Comparison of ENCODE assay signal across 17 cellular contexts in genomic region chr10:50324680-50325393, GRCh38.
DNase-seq lines count a peak whose midpoint lies in the region; ATAC-seq and TF ChIP-seq lines count a peak whose summit lies in the region.
"Had no signal": no experiment of that assay in that cellular context is flagged by ENCODE, and none has a peak within 500 bp of the region (broad histone marks: within the 10 kb centered on the region; RNA-seq: fewer than 3 reads in every experiment).

No MANE protein-coding gene starts in this region.

- CTCF ChIA-PET in SK-N-SH (lab: Yijun Ruan, JAX), result interaction anchor here (1.7 kb wide), 1 partner anchor 11 kb away, joined by 5 read pairs; no protein-coding TSS in a partner anchor
- CTCF ChIA-PET in activated naive CD4-positive, alpha-beta T cell treated with anti-CD3 and anti-CD28 coated beads for 36 hours (lab: Charles Lee), result no interaction called here

- TF ChIP-seq POLR2A in esophagus squamous epithelium (IDR thresholded peaks at IDR 0.05), result no peak

- peaks cover 13% of the 10 kb centered on the region for H3K36me3 Mint-ChIP-seq in activated naive CD4-positive, alpha-beta T cell treated with anti-CD3 and anti-CD28 coated beads for 36 hours (ENCODE audit: low read depth)

- peaks cover 0 to 32% of the 10 kb centered on the region in 2 experiments for H3K4me1 ChIP-seq in SK-N-SH (ENCODE audit: control insufficient read depth in 1 of 2, insufficient read depth in 2 of 2, low read depth in 1 of 2, low read length in 1 of 2)
- H3K4me1 ChIP-seq in MM.1S (ENCODE audit: low read length), result peaks cover 46% of the 10 kb centered on the region
- H3K4me1 ChIP-seq in esophagus squamous epithelium, result peaks cover 20 to 74% (median 42%) of the 10 kb centered on the region in 3 donors
- no peaks in the 10 kb centered on the region for H3K4me1 ChIP-seq in smooth muscle cell (ENCODE audit: low read depth)

- H4K20me1 ChIP-seq in SK-N-SH (ENCODE audit: insufficient read depth), result no peaks in the 10 kb centered on the region
- H4K20me1 ChIP-seq in MM.1S (ENCODE audit: insufficient read depth, low read length), result no peaks in the 10 kb centered on the region
- no peaks in the 10 kb centered on the region for H4K20me1 ChIP-seq in smooth muscle cell (ENCODE audit: low read depth)

- TF ChIP-seq RAD21 in SK-N-SH (IDR thresholded peaks at IDR 0.05; ENCODE audit: low read length), result no peak

- H3K4me1 Mint-ChIP-seq in activated naive CD4-positive, alpha-beta T cell treated with anti-CD3 and anti-CD28 coated beads for 36 hours (ENCODE audit: low read depth), result peaks cover 1% of the 10 kb centered on the region

- H3K4me3 ChIP-seq in SK-N-SH (ENCODE audit: low read depth in 2 of 2, low read length in 1 of 2) (no peak overlapping the region), MM.1S (ENCODE audit: low read length) (no peak overlapping the region), esophagus squamous epithelium (no peak overlapping the region), smooth muscle cell (no peak overlapping the region)
- H3K4me3 ChIP-seq: dorsolateral prefrontal cortex, left lung, tibial nerve had no signal

- intact Hi-C loops in esophagus squamous epithelium (cut with DNase I), result no loop called here
- intact Hi-C loops in activated naive CD4-positive, alpha-beta T cell treated with anti-CD3 and anti-CD28 coated beads for 36 hours (cut with micrococcal nuclease), result no loop called here

- H3K9me3 Mint-ChIP-seq in activated naive CD4-positive, alpha-beta T cell treated with anti-CD3 and anti-CD28 coated beads for 36 hours, result no peaks in the 10 kb centered on the region
- H3K9me3 Mint-ChIP-seq: CD4-positive, alpha-beta memory T cell; nephron had no signal

- H3K9me2 ChIP-seq in SK-N-SH, result no peaks in the 10 kb centered on the region
- no peaks in the 10 kb centered on the region for H3K9me2 ChIP-seq in MM.1S (replicated peaks; ENCODE audit: insufficient read depth, low read length)

- WGBS in SK-N-SH (ENCODE audit: low lambda C conversion rate), result 98% methylated on average over 4 of the region's 4 CpGs
- WGBS in esophagus squamous epithelium, 2 donors, result 71 to 87% methylated on average over 4 of the region's 4 CpGs
- 98% methylated on average over 4 of the region's 4 CpGs for WGBS in smooth muscle cell (ENCODE audit: low lambda C conversion rate)

- POLR2A ChIA-PET in SK-N-SH (lab: Yijun Ruan, JAX), result no interaction called here

- no peak overlapping the region for H3K27ac Mint-ChIP-seq in activated naive CD4-positive, alpha-beta T cell treated with anti-CD3 and anti-CD28 coated beads for 36 hours
- H3K27ac Mint-ChIP-seq: nephron had no signal

- H3K4me3 Mint-ChIP-seq in activated naive CD4-positive, alpha-beta T cell treated with anti-CD3 and anti-CD28 coated beads for 36 hours, result no peak overlapping the region
- H3K4me3 Mint-ChIP-seq: CD4-positive, alpha-beta memory T cell; nephron had no signal

- no peak for TF ChIP-seq EP300 in SK-N-SH (IDR thresholded peaks at IDR 0.05; ENCODE audit: borderline replicate concordance in 1 of 2, low read depth in 1 of 2, low read length in 1 of 2)

- H3K4me2 ChIP-seq in SK-N-SH (0 out of 2 replicates have a peak overlapping the region, but pooled peaks have one; percentile 75), MM.1S (ENCODE audit: low read depth, low read length) (peak overlapping the region; percentile 50), smooth muscle cell (peak overlapping the region; percentile 6)

- H3K9me3 ChIP-seq in SK-N-SH (no peaks in the 10 kb centered on the region), MM.1S (replicated peaks; ENCODE audit: insufficient read depth, low read length) (no peaks in the 10 kb centered on the region), esophagus squamous epithelium (no peaks in the 10 kb centered on the region), smooth muscle cell (replicated peaks; ENCODE audit: low read depth) (no peaks in the 10 kb centered on the region)
- H3K9me3 ChIP-seq: left lung, tibial nerve had no signal

- H3K27me3 ChIP-seq in SK-N-SH (ENCODE audit: insufficient read depth), result no peaks in the 10 kb centered on the region
- no peaks in the 10 kb centered on the region for H3K27me3 ChIP-seq in MM.1S (replicated peaks; ENCODE audit: insufficient read depth, low read length)
- no peaks in the 10 kb centered on the region for H3K27me3 ChIP-seq in esophagus squamous epithelium
- H3K27me3 ChIP-seq in smooth muscle cell (ENCODE audit: low read depth), result no peaks in the 10 kb centered on the region
- H3K27me3 ChIP-seq: dorsolateral prefrontal cortex, left lung, tibial nerve had no signal

- H3K27me3 Mint-ChIP-seq in activated naive CD4-positive, alpha-beta T cell treated with anti-CD3 and anti-CD28 coated beads for 36 hours (ENCODE audit: low read depth), result no peaks in the 10 kb centered on the region
- H3K27me3 Mint-ChIP-seq: CD4-positive, alpha-beta memory T cell had no signal

- H3K79me2 ChIP-seq in SK-N-SH (ENCODE audit: insufficient read depth) (no peaks in the 10 kb centered on the region), MM.1S (ENCODE audit: low read length) (no peaks in the 10 kb centered on the region), smooth muscle cell (ENCODE audit: low read depth) (no peaks in the 10 kb centered on the region)

- H3K27ac ChIP-seq in SK-N-SH (ENCODE audit: low read depth in 2 of 2, low read length in 1 of 2) (peak overlapping the region in 1 of 2 experiments; percentile 82; a peak in 3 of 4 replicates), MM.1S (ENCODE audit: low read length) (peak overlapping the region; percentile 48; the same call in 1 of the 2 replicates), esophagus squamous epithelium (peak overlapping the region; percentile 70 to 80 (median 72)), smooth muscle cell (ENCODE audit: low read depth) (peak overlapping the region; percentile 15)
- H3K27ac ChIP-seq: 22Rv1 had no signal

- no peak overlapping the region for H3K9ac ChIP-seq in SK-N-SH
- H3K9ac ChIP-seq in MM.1S (ENCODE audit: low read length), result no peak overlapping the region
- H3K9ac ChIP-seq in smooth muscle cell (ENCODE audit: low read depth), result no peak overlapping the region

- TF ChIP-seq CTCF in SK-N-SH (IDR thresholded peaks at IDR 0.05), result no peak
- no peak for TF ChIP-seq CTCF in MM.1S (IDR thresholded peaks at IDR 0.05; ENCODE audit: low read length)
- TF ChIP-seq CTCF in esophagus squamous epithelium (IDR thresholded peaks at IDR 0.05), result no peak
- TF ChIP-seq CTCF in smooth muscle cell (IDR thresholded peaks at IDR 0.05; ENCODE audit: borderline replicate concordance, insufficient read depth, poor library complexity, severe bottlenecking), result no peak

- peaks cover 19% of the 10 kb centered on the region for H3F3A ChIP-seq in SK-N-SH (replicated peaks; ENCODE audit: insufficient read depth)
- no peaks in the 10 kb centered on the region for H3F3A ChIP-seq in MM.1S (ENCODE audit: insufficient read depth, low read length)
- no peaks in the 10 kb centered on the region for H3F3A ChIP-seq in smooth muscle cell (ENCODE audit: low read depth)

- no peak for DNase-seq in SK-N-SH
- DNase-seq in MM.1S, result no peak
- DNase-seq in esophagus squamous epithelium (lab: John Stamatoyannopoulos, UW), result no peak
- no peak for DNase-seq in smooth muscle cell (lab: John Stamatoyannopoulos, UW; ENCODE audit: unreplicated experiment)
- no peak for DNase-seq in activated naive CD4-positive, alpha-beta T cell treated with anti-CD3 and anti-CD28 coated beads for 36 hours
- DNase-seq in T-helper 9 cell, result no peak
- no peak for DNase-seq in NCI-H2196 (lab: John Stamatoyannopoulos, UW; ENCODE audit: unreplicated experiment)
- DNase-seq: activated naive CD4-positive, alpha-beta T cell; CD4-positive, alpha-beta memory T cell; NCI-H774; stimulated activated CD4-positive, alpha-beta T cell treated with anti-CD3 and anti-CD28 coated beads, Interleukin-2, amount 100 ng/mL, for 24 hours had no signal

- H3K36me3 ChIP-seq in SK-N-SH (replicated peaks in 1 of 2; ENCODE audit: control insufficient read depth in 1 of 2, insufficient read depth in 2 of 2, low read length in 1 of 2) (peaks cover 0 to 3% of the 10 kb centered on the region in 2 experiments), MM.1S (replicated peaks; ENCODE audit: insufficient read depth, low read length) (no peaks in the 10 kb centered on the region), esophagus squamous epithelium (no peaks in the 10 kb centered on the region), smooth muscle cell (ENCODE audit: low read depth) (no peaks in the 10 kb centered on the region)
- H3K36me3 ChIP-seq: left lung, tibial nerve had no signal

- H2AFZ ChIP-seq in SK-N-SH (ENCODE audit: low read depth), result no peak overlapping the region
- H2AFZ ChIP-seq in MM.1S (ENCODE audit: low read length), result no peak overlapping the region
- no peak overlapping the region for H2AFZ ChIP-seq in smooth muscle cell (ENCODE audit: low read depth)

- no peak for ATAC-seq in SK-N-SH treated with all-trans-retinoic acid at 6 μM for 48 hours

TF ChIP-seq in SK-N-SH, 30 proteins besides CTCF, POLR2A, EP300 and RAD21 (continues in another document):
- no peak for TF ChIP-seq TEAD4 (IDR thresholded peaks at IDR 0.05; ENCODE audit: borderline replicate concordance, insufficient read depth)
- TF ChIP-seq ELF1 (IDR thresholded peaks at IDR 0.05), result no peak
- no peak for TF ChIP-seq PBX3 (IDR thresholded peaks at IDR 0.05)
- no peak for TF ChIP-seq NFIC (IDR thresholded peaks at IDR 0.05; ENCODE audit: borderline replicate concordance)

TF ChIP-seq in SK-N-SH treated with all-trans-retinoic acid at 6 μM for 48 hours, 23 proteins besides CTCF, POLR2A, EP300 and RAD21 (continues in another document):
- TF ChIP-seq CSRNP3 (CRISPR knock-in tag; IDR thresholded peaks at IDR 0.05) (no peak), RARB (CRISPR knock-in tag; IDR thresholded peaks at IDR 0.05) (no peak), BACH2 (CRISPR knock-in tag; IDR thresholded peaks at IDR 0.05; ENCODE audit: borderline replicate concordance) (no peak)

Comparison
In these comparisons a context has a peak if more than half of its experiments do, and no peak if none do; other contexts are left out.
1. H3K4me2 ChIP-seq: peak in every context shown above with its lines; median percentile 75 in SK-N-SH; 50 in MM.1S; 6 in smooth muscle cell.